ENCODE assay signal across 8 cellular contexts in the genomic region with DNA sequence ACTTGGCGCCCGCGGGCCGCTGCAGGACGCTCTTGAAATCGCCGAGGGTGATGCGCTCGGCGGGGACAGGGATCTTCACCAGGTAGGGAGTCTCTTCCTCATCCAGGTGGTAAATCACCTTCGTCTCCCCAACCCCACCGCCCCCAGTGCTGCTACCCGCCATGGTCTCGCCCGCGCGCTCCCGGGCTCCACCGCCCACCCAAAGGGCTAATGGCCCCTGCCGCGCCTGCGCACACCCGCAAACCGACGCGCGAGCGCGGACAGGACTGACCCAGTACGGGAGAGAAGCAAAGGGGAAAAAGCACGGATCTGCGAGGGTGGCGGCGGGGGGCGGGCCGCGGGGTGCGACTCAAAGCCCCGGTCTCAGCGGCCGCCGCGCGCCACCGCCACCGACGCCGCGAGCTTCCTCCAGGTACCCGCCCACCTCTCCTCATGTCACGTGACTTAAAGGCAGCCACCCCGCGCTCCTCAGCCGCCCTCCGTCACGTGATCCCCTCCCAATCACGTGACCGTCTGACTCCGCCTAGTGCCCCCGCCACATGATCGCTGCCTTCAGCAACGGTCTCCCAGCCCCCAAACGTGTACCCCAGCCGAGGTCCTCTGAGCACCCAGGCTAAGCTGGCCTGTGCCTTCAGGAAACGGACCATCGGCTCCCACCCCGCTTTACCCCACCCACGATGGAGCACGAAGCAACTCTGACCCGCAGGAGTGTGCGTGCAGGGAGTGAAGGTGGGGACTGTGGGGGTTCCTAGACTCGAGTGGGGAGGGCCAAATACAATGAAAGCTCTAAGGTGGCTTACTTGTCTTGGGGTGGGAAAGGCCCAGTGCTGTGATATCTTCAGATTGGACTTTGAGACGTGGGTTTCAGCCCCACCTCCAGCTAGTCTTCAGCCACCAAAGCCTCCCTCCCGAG. TPM values are rescaled to one million over a fixed set of nuclear protein-coding genes. Genes with fewer than 3 reads are reported as not detected.
A peak's percentile ranks its signal among the peaks of the same experiment; 100 is the strongest.
DNase-seq lines count a peak whose midpoint lies in the region; ATAC-seq and TF ChIP-seq lines count a peak whose summit lies in the region.

DVL2 (minus strand) TSS at position 418 of the 913 bp plus-strand sequence; CDS start at position 163, 255 bp downstream.

- POLR2A ChIA-PET in activated naive CD8-positive, alpha-beta T cell treated with anti-CD3 and anti-CD28 coated beads, Interleukin-2, amount 10 ng/mL, durations not matched to agents 7 days and 5 days (lab: Charles Lee): interaction anchor here (0.7 to 12.9 kb wide), 9 partner anchors 8 to 453 kb away, joined by 3 to 162 read pairs (median 4); partner anchors contain the start of genes ACADVL, ACAP1, CTDNEP1 and DLG4

- no peaks in the 10 kb centered on the region for H3K9me3 ChIP-seq in ovary
- H3K9me3 ChIP-seq in thoracic aorta: no peaks in the 10 kb centered on the region

- peak within 1 kb of the TSS; percentile 85 for H3K4me3 ChIP-seq in ovary
- H3K4me3 ChIP-seq in thoracic aorta: peak within 1 kb of the TSS; percentile 82

- peak; percentile 67 for TF ChIP-seq POLR2A in ovary (IDR thresholded peaks at IDR 0.05)

- TF ChIP-seq EP300 in ovary (IDR thresholded peaks at IDR 0.05): no peak

- intact Hi-C loops in ovary (cut with DNase I): no loop called here

- TF ChIP-seq CTCF in glutamatergic neuron (IDR thresholded peaks at IDR 0.05; ENCODE audit: partially characterized antibody, unreplicated experiment): no peak
- peak in 1 of 3 donors; percentile 22 for TF ChIP-seq CTCF in ovary (IDR thresholded peaks at IDR 0.05)
- TF ChIP-seq CTCF in thoracic aorta (IDR thresholded peaks at IDR 0.05): no peak

- peak; percentile 95 for DNase-seq in GM03348 (ENCODE audit: low spot score)
- DNase-seq in NCI-H1105 (lab: John Stamatoyannopoulos, UW): peak; percentile 95
- DNase-seq in SW 1271 (lab: John Stamatoyannopoulos, UW): peak; percentile 87 to 92
- DNase-seq in activated naive CD8-positive, alpha-beta T cell treated with anti-CD3 and anti-CD28 coated beads, Interleukin-2, amount 10 ng/mL, durations not matched to agents 7 days and 5 days: peak; percentile 93
- DNase-seq in glutamatergic neuron: peak; percentile 94
- peak; percentile 96 to 97 (median 96) for DNase-seq in ovary
- peak; percentile 87 for DNase-seq in thoracic aorta (ENCODE audit: low spot score)

- peaks cover 10% of the 10 kb centered on the region for H3K4me1 ChIP-seq in ovary (ENCODE audit: insufficient read depth)
- peaks cover 18 to 35% of the 10 kb centered on the region in 2 donors for H3K4me1 ChIP-seq in thoracic aorta (ENCODE audit: control insufficient read depth in 1 of 2, low read depth in 2 of 2)

- H3K27ac ChIP-seq in ovary: peak within 1 kb of the TSS; percentile 75 to 82
- H3K27ac ChIP-seq in thoracic aorta: peak within 1 kb of the TSS; percentile 58

- H3K9me3 Mint-ChIP-seq in activated naive CD8-positive, alpha-beta T cell treated with anti-CD3 and anti-CD28 coated beads, Interleukin-2, amount 10 ng/mL, durations not matched to agents 7 days and 5 days: no peaks in the 10 kb centered on the region
- H3K9me3 Mint-ChIP-seq in glutamatergic neuron (ENCODE audit: unreplicated experiment): peaks cover 22% of the 10 kb centered on the region

- peaks cover 38% of the 10 kb centered on the region for H3K4me1 Mint-ChIP-seq in activated naive CD8-positive, alpha-beta T cell treated with anti-CD3 and anti-CD28 coated beads, Interleukin-2, amount 10 ng/mL, durations not matched to agents 7 days and 5 days
- peaks cover 24% of the 10 kb centered on the region for H3K4me1 Mint-ChIP-seq in glutamatergic neuron (ENCODE audit: low read depth, unreplicated experiment)

- 1% methylated on average over 32 to 74 of the region's 74 CpGs for WGBS in ovary, 3 donors

- H3K4me3 Mint-ChIP-seq in activated naive CD8-positive, alpha-beta T cell treated with anti-CD3 and anti-CD28 coated beads, Interleukin-2, amount 10 ng/mL, durations not matched to agents 7 days and 5 days: peak within 1 kb of the TSS; percentile 98
- peak within 1 kb of the TSS; percentile 92 for H3K4me3 Mint-ChIP-seq in glutamatergic neuron (ENCODE audit: unreplicated experiment)

- peak; percentile 46 for ATAC-seq in HG02571 (IDR thresholded peaks at IDR 0.05; ENCODE audit: unreplicated experiment)
- peak; percentile 41 for ATAC-seq in activated naive CD8-positive, alpha-beta T cell treated with anti-CD3 and anti-CD28 coated beads, Interleukin-2, amount 10 ng/mL, durations not matched to agents 7 days and 5 days (ENCODE audit: low read depth)
- peak; percentile 62 for ATAC-seq in thoracic aorta (ENCODE audit: insufficient number of reproducible peaks, low FRiP score, low read depth)

- peak within 1 kb of the TSS; percentile 93 for H3K27ac Mint-ChIP-seq in activated naive CD8-positive, alpha-beta T cell treated with anti-CD3 and anti-CD28 coated beads, Interleukin-2, amount 10 ng/mL, durations not matched to agents 7 days and 5 days
- peak within 1 kb of the TSS; percentile 89 for H3K27ac Mint-ChIP-seq in glutamatergic neuron (ENCODE audit: unreplicated experiment)

- peaks cover 18% of the 10 kb centered on the region for H3K36me3 Mint-ChIP-seq in activated naive CD8-positive, alpha-beta T cell treated with anti-CD3 and anti-CD28 coated beads, Interleukin-2, amount 10 ng/mL, durations not matched to agents 7 days and 5 days
- peaks cover 6% of the 10 kb centered on the region for H3K36me3 Mint-ChIP-seq in glutamatergic neuron (ENCODE audit: unreplicated experiment)

- no peaks in the 10 kb centered on the region for H3K27me3 Mint-ChIP-seq in activated naive CD8-positive, alpha-beta T cell treated with anti-CD3 and anti-CD28 coated beads, Interleukin-2, amount 10 ng/mL, durations not matched to agents 7 days and 5 days
- peaks cover 26% of the 10 kb centered on the region for H3K27me3 Mint-ChIP-seq in glutamatergic neuron (ENCODE audit: unreplicated experiment)

- H3K36me3 ChIP-seq in ovary (no peaks in the 10 kb centered on the region), thoracic aorta (peaks cover 16% of the 10 kb centered on the region)

- H3K27me3 ChIP-seq in ovary (no peaks in the 10 kb centered on the region), thoracic aorta (replicated peaks; ENCODE audit: insufficient read depth) (no peaks in the 10 kb centered on the region)

RNA-seq across cellular contexts. Expression of gene DVL2, which starts in this region (rescaled TPM):
- 10 to 100 TPM; 62.1 to 67.3 TPM for total RNA-seq in activated naive CD8-positive, alpha-beta T cell treated with anti-CD3 and anti-CD28 coated beads, Interleukin-2, amount 10 ng/mL, durations not matched to agents 7 days and 5 days
- total RNA-seq in glutamatergic neuron (ENCODE audit: unreplicated experiment): 79.1 TPM
- total RNA-seq in ovary: 10 to 100 TPM; 36.9 to 80.6 (median 61.3) TPM
- polyA plus RNA-seq in ovary: 10 to 100 TPM in 1 of 2 donors, 1 to 10 TPM in 1; 8.2 to 49.0 TPM
- 10 to 100 TPM; 52.8 to 68.5 TPM for total RNA-seq in thoracic aorta

Comparison
In these comparisons a context has a peak if more than half of its experiments do, and no peak if none do; other contexts are left out.
1. Peak in every context shown above with its lines: DNase-seq, ATAC-seq, H3K4me3 ChIP-seq and H3K27ac ChIP-seq.